ENCODE assay signal across 20 cellular contexts in genomic region chr2:44178950-44179349, GRCh38. TPM values are rescaled to one million over a fixed set of nuclear protein-coding genes. Genes with fewer than 3 reads are reported as not detected.
DNase-seq lines count a peak whose midpoint lies in the region; ATAC-seq, FAIRE-seq and TF ChIP-seq lines count a peak whose summit lies in the region.
"Had no signal": no experiment of that assay in that cellular context is flagged by ENCODE, and none has a peak within 500 bp of the region (broad histone marks: within the 10 kb centered on the region; RNA-seq: fewer than 3 reads in every experiment).

No MANE protein-coding gene starts in this region.

- H3K23me2 ChIP-seq in H1 (ENCODE audit: low read depth, low read length) = no peaks in the 10 kb centered on the region

- H3K4me1 ChIP-seq in GM23338 (ENCODE audit: insufficient read depth) = peaks cover 74% of the 10 kb centered on the region
- peaks cover 20% of the 10 kb centered on the region for H3K4me1 ChIP-seq in Karpas-422 (ENCODE audit: low read length)
- peaks cover 0 to 11% (median 6%) of the 10 kb centered on the region in 4 experiments; a peak in 3 of 7 replicates for H3K4me1 ChIP-seq in H1 (replicated peaks in 1 of 4; ENCODE audit: control insufficient read depth in 3 of 4, insufficient read depth in 4 of 4, low read length in 3 of 4)
- peaks cover 16 to 40% of the 10 kb centered on the region in 2 experiments for H3K4me1 ChIP-seq in neutrophil (ENCODE audit: control insufficient read depth in 1 of 2, insufficient read depth in 1 of 2, low read depth in 1 of 2, low read length in 1 of 2)
- H3K4me1 ChIP-seq in PC-9 (replicated peaks; ENCODE audit: insufficient read depth) = no peaks in the 10 kb centered on the region
- H3K4me1 ChIP-seq: BE2C had no signal

- no peak for TF ChIP-seq CTCF in GM23338 (conservative IDR thresholded peaks at IDR 0.05; ENCODE audit: low read depth in 2 of 2)
- TF ChIP-seq CTCF in H1 (IDR thresholded peaks at IDR 0.05; ENCODE audit: control extremely low read depth in 1 of 3, insufficient read depth in 1 of 3, low read depth in 1 of 3, low read length in 3 of 3) = no peak
- no peak for TF ChIP-seq CTCF in neutrophil (IDR thresholded peaks at IDR 0.05)
- no peak for TF ChIP-seq CTCF in PC-9 (conservative IDR thresholded peaks at IDR 0.05)

- H3K79me2 ChIP-seq in GM23338 (replicated peaks; ENCODE audit: insufficient read depth) (peaks cover 100% of the 10 kb centered on the region), Karpas-422 (ENCODE audit: low read length) (peaks cover 97% of the 10 kb centered on the region), H1 (ENCODE audit: control insufficient read depth in 1 of 2, insufficient read depth in 2 of 2, low read length in 2 of 2) (peaks cover 60 to 100% of the 10 kb centered on the region in 2 experiments), PC-9 (ENCODE audit: low read depth) (peaks cover 89% of the 10 kb centered on the region)

- no peak overlapping the region for H3K14ac ChIP-seq in H1 (ENCODE audit: insufficient read length)

- CTCF ChIA-PET in H1 (lab: Charles Lee; ENCODE audit: partially characterized antibody) (interaction anchor here (1.1 kb wide), 1 partner anchor 168 kb away, joined by 3 read pairs; no protein-coding TSS in a partner anchor), PC-9 (lab: Charles Lee) (no interaction called here)

- H3K4me1 Mint-ChIP-seq in GM23338 = peaks cover 52% of the 10 kb centered on the region

- H4K91ac ChIP-seq in H1 (replicated peaks; ENCODE audit: insufficient read length, low read length) = no peak overlapping the region

- DNase-seq in GM23338 (ENCODE audit: low spot score) (peak; percentile 33), Karpas-422 (peak; percentile 32), H1 (ENCODE audit: low read depth in 1 of 2, low spot score in 2 of 2) (no peak), ecto neural progenitor cell (ENCODE audit: low spot score) (no peak), NCI-H226 (no peak), PC-9 (no peak)
- DNase-seq: ACHN; BE2C; C1 segment of cervical spinal cord; Caco-2; CD4-positive, CD25-positive, alpha-beta regulatory T cell; IMR-90 had no signal

- 0 out of 3 replicates have a peak, but pooled peaks have one; percentile 13 for ATAC-seq in GM23338

- no peak overlapping the region for H2BK5ac ChIP-seq in H1 (ENCODE audit: low read depth, low read length)

- H3K9ac ChIP-seq in Karpas-422 (ENCODE audit: low read length) (no peak overlapping the region), H1 (replicated peaks in 1 of 4; ENCODE audit: extremely low read depth in 1 of 4, low read depth in 3 of 4, low read length in 3 of 4) (no peak overlapping the region)

- POLR2A ChIA-PET in H1 (lab: Charles Lee; ENCODE audit: partially characterized antibody) = interaction anchor here (0.6 to 7.4 kb wide), 4 partner anchors 9 to 41 kb away, joined by 3 to 53 read pairs (median 4); partner anchors contain the start of gene PPM1B
- POLR2A ChIA-PET in PC-9 (lab: Charles Lee; ENCODE audit: unreplicated experiment) = no interaction called here

- TF ChIP-seq POLR2A in H1 (IDR thresholded peaks at IDR 0.05; ENCODE audit: control extremely low read depth in 1 of 2, low read depth in 2 of 2, low read length in 2 of 2) = no peak

- H3K4ac ChIP-seq in H1 (replicated peaks; ENCODE audit: insufficient read length, low read depth, low read length) = no peak overlapping the region

- no peak overlapping the region for H3K27ac Mint-ChIP-seq in GM23338
- H3K27ac Mint-ChIP-seq: CD4-positive, CD25-positive, alpha-beta regulatory T cell had no signal

- intact Hi-C loops in PC-9 (cut with micrococcal nuclease; ENCODE audit: unreplicated experiment) = no loop called here

- H3K36me3 ChIP-seq in GM23338 (ENCODE audit: insufficient read depth) (no peaks in the 10 kb centered on the region; the same call in 1 of the 2 replicates), Karpas-422 (ENCODE audit: insufficient read depth, low read length) (peaks cover 24% of the 10 kb centered on the region), H1 (ENCODE audit: control insufficient read depth in 2 of 4, insufficient read depth in 4 of 4, low read length in 3 of 4) (peaks cover 0 to 35% (median 12%) of the 10 kb centered on the region in 4 experiments; a peak in 2 of 8 replicates), neutrophil (peaks cover 7% of the 10 kb centered on the region), PC-9 (ENCODE audit: low read depth) (0 out of 2 replicates have a peak, but pooled peaks cover 8% of the 10 kb centered on the region)
- H3K36me3 ChIP-seq: BE2C had no signal

- no peaks in the 10 kb centered on the region for H3F3A ChIP-seq in GM23338 (replicated peaks; ENCODE audit: low read depth)
- H3F3A ChIP-seq in PC-9 (ENCODE audit: insufficient read depth, low read depth) = 0 out of 2 replicates have a peak, but pooled peaks cover 2% of the 10 kb centered on the region

- no peak for TF ChIP-seq EP300 in H1 (IDR thresholded peaks at IDR 0.05; ENCODE audit: borderline replicate concordance in 1 of 2, low read depth in 2 of 2, low read length in 2 of 2)

- no peak overlapping the region for H2AK5ac ChIP-seq in H1 (ENCODE audit: low read depth, low read length)

- no peak overlapping the region for H3K23ac ChIP-seq in H1 (ENCODE audit: insufficient read length)

- no peak for FAIRE-seq in H1 (lab: Jason Lieb, UNC)
- FAIRE-seq: A204.1, D721Med, G401.6, GM12891, GM19239, H54, HTR-8/SVneo had no signal

- no peak overlapping the region for H2BK20ac ChIP-seq in H1 (ENCODE audit: low read length)

- H3K27me3 Mint-ChIP-seq in GM23338 (ENCODE audit: insufficient read depth, low read depth, poor library complexity) = peaks cover 5% of the 10 kb centered on the region
- H3K27me3 Mint-ChIP-seq: CD4-positive, CD25-positive, alpha-beta regulatory T cell had no signal

- no peaks in the 10 kb centered on the region for H3K27me3 ChIP-seq in GM23338 (ENCODE audit: insufficient read depth)
- no peaks in the 10 kb centered on the region for H3K27me3 ChIP-seq in Karpas-422 (ENCODE audit: low read length)
- H3K27me3 ChIP-seq in H1 (replicated peaks in 1 of 4; ENCODE audit: control insufficient read depth in 3 of 4, extremely low read depth in 1 of 4, insufficient read depth in 3 of 4, low read length in 3 of 4) = no peaks in the 10 kb centered on the region
- H3K27me3 ChIP-seq in neutrophil = no peaks in the 10 kb centered on the region
- H3K27me3 ChIP-seq in PC-9 (ENCODE audit: insufficient read depth, low read depth) = no peaks in the 10 kb centered on the region
- H3K27me3 ChIP-seq: BE2C had no signal

- H3K36me3 Mint-ChIP-seq in GM23338 (ENCODE audit: low read depth) = peaks cover 60% of the 10 kb centered on the region

- no peaks in the 10 kb centered on the region for H3K9me2 ChIP-seq in GM23338 (ENCODE audit: insufficient read depth)
- H3K9me2 ChIP-seq in Karpas-422 (replicated peaks; ENCODE audit: insufficient read depth, low read length) = no peaks in the 10 kb centered on the region
- no peaks in the 10 kb centered on the region for H3K9me2 ChIP-seq in PC-9 (ENCODE audit: insufficient read depth)

- peaks cover 15% of the 10 kb centered on the region for H3K9me3 Mint-ChIP-seq in GM23338
- H3K9me3 Mint-ChIP-seq: CD4-positive, CD25-positive, alpha-beta regulatory T cell had no signal

- no peak overlapping the region for H4K8ac ChIP-seq in H1 (ENCODE audit: extremely low read depth, insufficient read depth, low read length)

- no peak overlapping the region for H2BK12ac ChIP-seq in H1 (ENCODE audit: low read depth, low read length)

- H3K56ac ChIP-seq in H1 (replicated peaks; ENCODE audit: insufficient read length, low read depth, low read length) = no peak overlapping the region

- H3K4me2 ChIP-seq in GM23338 (peak overlapping the region; percentile 8), Karpas-422 (ENCODE audit: low read depth, low read length, poor library complexity, severe bottlenecking) (no peak overlapping the region), H1 (ENCODE audit: insufficient read depth in 1 of 2, low read depth in 2 of 2, low read length in 2 of 2) (0 out of 4 replicates have a peak overlapping the region, but pooled peaks of 1 of the 2 experiments have one; percentile 18), PC-9 (no peak overlapping the region)

- no peak overlapping the region for H3K18ac ChIP-seq in H1 (ENCODE audit: extremely low read depth, low read length)

- no peak overlapping the region for H2BK120ac ChIP-seq in H1 (replicated peaks; ENCODE audit: low read depth, low read length)

- peaks cover 22% of the 10 kb centered on the region for H4K20me1 ChIP-seq in GM23338 (replicated peaks; ENCODE audit: insufficient read depth)
- no peaks in the 10 kb centered on the region for H4K20me1 ChIP-seq in Karpas-422 (ENCODE audit: insufficient read depth, low read depth, low read length)
- H4K20me1 ChIP-seq in H1 (replicated peaks in 1 of 2; ENCODE audit: control insufficient read depth in 1 of 2, insufficient read depth in 2 of 2, low read length in 2 of 2) = peaks cover 6 to 9% of the 10 kb centered on the region in 2 experiments
- peaks cover 29% of the 10 kb centered on the region for H4K20me1 ChIP-seq in PC-9 (ENCODE audit: insufficient read depth)

- H2BK15ac ChIP-seq in H1 (ENCODE audit: low read length) = no peak overlapping the region

- H3K79me1 ChIP-seq in H1 (ENCODE audit: low read depth, low read length) = no peaks in the 10 kb centered on the region

- BruUV-seq in PC-9 (replicated peaks; lab: Mats Ljungman, UMichigan) = no TSS peak

- H3K27ac ChIP-seq in GM23338 (ENCODE audit: low read depth) (peak overlapping the region; percentile 72), Karpas-422 (ENCODE audit: low read length) (no peak overlapping the region), H1 (ENCODE audit: low read depth, low read length) (no peak overlapping the region), neutrophil (peak overlapping the region; percentile 4), PC-9 (no peak overlapping the region)

- TF ChIP-seq RAD21 in H1 (IDR thresholded peaks at IDR 0.05 in 1 of 2, conservative IDR thresholded peaks at IDR 0.05 in 1 of 2; ENCODE audit: low read depth in 2 of 2, low read length in 2 of 2) = no peak

- no peak overlapping the region for H2AFZ ChIP-seq in GM23338
- H2AFZ ChIP-seq in Karpas-422 (ENCODE audit: low read length) = no peak overlapping the region
- no peak overlapping the region for H2AFZ ChIP-seq in H1 (ENCODE audit: low read length)
- no peak overlapping the region for H2AFZ ChIP-seq in PC-9

- no peaks in the 10 kb centered on the region for H3K9me3 ChIP-seq in Karpas-422 (ENCODE audit: low read length)
- peaks cover 0 to 7% of the 10 kb centered on the region in 2 experiments; a peak in 2 of 4 replicates for H3K9me3 ChIP-seq in H1 (ENCODE audit: insufficient read depth in 2 of 2, low read depth in 1 of 2, low read length in 1 of 2)
- H3K9me3 ChIP-seq in neutrophil = no peaks in the 10 kb centered on the region
- H3K9me3 ChIP-seq in PC-9 (ENCODE audit: insufficient read depth, low read depth) = no peaks in the 10 kb centered on the region
- H3K9me3 ChIP-seq: BE2C, Caco-2 had no signal

- no peak overlapping the region for H4K5ac ChIP-seq in H1 (ENCODE audit: insufficient read length, low read depth, low read length)

- H3K4me3 Mint-ChIP-seq in GM23338 = no peak overlapping the region

- H3K4me3 ChIP-seq in GM23338 = peak overlapping the region; percentile 14
- H3K4me3 ChIP-seq in Karpas-422 (ENCODE audit: low read length) = no peak overlapping the region
- peak overlapping the region in 1 of 4 experiments; percentile 10; a peak in 1 of 8 replicates for H3K4me3 ChIP-seq in H1 (ENCODE audit: extremely low read depth in 1 of 4, insufficient read depth in 2 of 4, low read depth in 3 of 4, low read length in 4 of 4)
- no peak overlapping the region for H3K4me3 ChIP-seq in neutrophil (ENCODE audit: low read depth in 1 of 2, low read length in 1 of 2)
- no peak overlapping the region for H3K4me3 ChIP-seq in PC-9

RNA-seq across cellular contexts. Expression of gene PPM1B, which starts 10.3 kb away (rescaled TPM):
- total RNA-seq in GM23338 (2014; rRNA removed; shearing (Covaris generic)) = 134 and 137 TPM in 2 replicates
- 93.1 and 112 TPM in 2 replicates for polyA plus RNA-seq in GM23338 (2016; fragmentation: Nextera tagmentation; extraction: Ambion mirVana)
- total RNA-seq in Karpas-422 (2014; rRNA removed; shearing (Covaris generic); ENCODE audit: low replicate concordance) = 25.2 and 49.5 TPM in 2 replicates
- total RNA-seq in H1 (2021; fragmentation: NEBNext Ultra II Directional; extraction: Animal tissue kit (Norgen Biotek cat#: 25700)) = 126 TPM in 2 replicates
- polyA plus RNA-seq in H1 (2011; rRNA removed) = 33.3 and 43.6 TPM in 2 replicates
- 73.1 TPM for polyA plus RNA-seq in H1 (2011; cell fraction: cytosol; rRNA removed)
- 18.1 TPM for polyA plus RNA-seq in H1 (2011; cell fraction: nucleus; rRNA removed)
- polyA plus RNA-seq in H1 (2012, experiment 1 of 2) = 111 to 178 TPM (median 130 TPM) in 4 replicates
- 10.8 TPM for polyA plus RNA-seq in H1 (2012, experiment 2 of 2)
- 81.3 TPM for polyA plus RNA-seq in H1 (2013, experiment 1 of 2)
- 79.6 TPM for polyA plus RNA-seq in H1 (2013, experiment 2 of 2)
- polyA minus RNA-seq in H1 (2011; rRNA and poly(A)+ RNA removed) = 134 and 140 TPM in 2 replicates
- 99.5 TPM for polyA minus RNA-seq in H1 (2011; cell fraction: cytosol; rRNA and poly(A)+ RNA removed)
- polyA minus RNA-seq in H1 (2011; cell fraction: nucleus; rRNA and poly(A)+ RNA removed) = 116 TPM
- 42.3 and 45.0 TPM in 2 replicates for total RNA-seq in PC-9 (2021)

Comparison
In these comparisons a context has a peak if more than half of its experiments do, and no peak if none do; other contexts are left out.
1. DNase-seq: peak in GM23338 (single experiment) and Karpas-422 (single experiment); none in H1 (0 of 2), ecto neural progenitor cell (single experiment), NCI-H226 (single experiment) and PC-9 (0 of 2).
2. H3K27ac ChIP-seq: peak in GM23338 (single experiment) and neutrophil (single experiment); none in Karpas-422 (single experiment), H1 (single experiment) and PC-9 (single experiment).